ENCODE assay signal across 3 cellular contexts in the genomic region with DNA sequence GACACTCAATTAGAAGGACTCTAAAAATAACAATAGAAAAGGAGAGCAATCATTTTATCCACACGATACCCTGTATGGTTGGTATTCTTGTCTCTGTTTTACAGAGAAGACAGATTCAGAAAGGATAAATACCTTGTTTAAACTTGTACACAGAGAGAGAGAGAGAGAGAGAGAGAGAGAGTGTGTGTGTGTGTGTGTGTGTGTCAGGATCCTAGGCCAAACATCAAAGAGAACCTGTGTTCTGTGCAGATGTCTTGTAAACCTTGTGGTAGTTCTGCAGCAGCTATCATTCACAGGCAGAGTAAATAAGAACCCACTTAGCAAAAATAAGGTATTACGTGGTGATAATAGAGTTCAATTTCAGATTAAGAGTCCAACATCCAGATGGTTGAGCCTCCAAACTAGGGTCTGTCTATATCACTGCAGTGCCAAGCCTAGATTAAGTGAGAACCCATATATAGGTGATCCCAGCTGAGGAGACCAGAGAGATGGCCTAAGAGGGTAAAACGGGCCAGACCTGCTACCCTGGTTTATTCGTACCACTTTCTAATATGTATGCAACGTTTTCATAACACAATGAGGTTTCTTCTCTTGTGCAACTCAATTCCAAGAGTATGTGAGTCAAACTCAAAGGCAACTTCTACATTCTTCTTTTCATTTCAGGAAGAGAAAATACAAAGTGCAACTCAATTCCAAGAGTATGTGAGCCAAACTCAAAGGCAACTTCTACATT.
A peak's percentile ranks its signal among the peaks of the same experiment; 100 is the strongest.
TF ChIP-seq lines count a peak whose summit lies in the region.

No MANE protein-coding gene starts in this region.

TF ChIP-seq in SK-N-SH, 30 proteins besides CTCF, POLR2A, EP300 and RAD21:
- TF ChIP-seq YY1 (IDR thresholded peaks at IDR 0.05; ENCODE audit: low read depth) = no peak
- TF ChIP-seq, protein P1, sequence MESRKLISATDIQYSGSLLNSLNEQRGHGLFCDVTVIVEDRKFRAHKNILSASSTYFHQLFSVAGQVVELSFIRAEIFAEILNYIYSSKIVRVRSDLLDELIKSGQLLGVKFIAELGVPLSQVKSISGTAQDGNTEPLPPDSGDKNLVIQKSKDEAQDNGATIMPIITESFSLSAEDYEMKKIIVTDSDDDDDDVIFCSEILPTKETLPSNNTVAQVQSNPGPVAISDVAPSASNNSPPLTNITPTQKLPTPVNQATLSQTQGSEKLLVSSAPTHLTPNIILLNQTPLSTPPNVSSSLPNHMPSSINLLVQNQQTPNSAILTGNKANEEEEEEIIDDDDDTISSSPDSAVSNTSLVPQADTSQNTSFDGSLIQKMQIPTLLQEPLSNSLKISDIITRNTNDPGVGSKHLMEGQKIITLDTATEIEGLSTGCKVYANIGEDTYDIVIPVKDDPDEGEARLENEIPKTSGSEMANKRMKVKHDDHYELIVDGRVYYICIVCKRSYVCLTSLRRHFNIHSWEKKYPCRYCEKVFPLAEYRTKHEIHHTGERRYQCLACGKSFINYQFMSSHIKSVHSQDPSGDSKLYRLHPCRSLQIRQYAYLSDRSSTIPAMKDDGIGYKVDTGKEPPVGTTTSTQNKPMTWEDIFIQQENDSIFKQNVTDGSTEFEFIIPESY (IDR thresholded peaks at IDR 0.05; ENCODE audit: borderline replicate concordance, low read depth) = no peak
- no peak for TF ChIP-seq NFIC (IDR thresholded peaks at IDR 0.05; ENCODE audit: borderline replicate concordance)
- TF ChIP-seq MEF2A (IDR thresholded peaks at IDR 0.05; ENCODE audit: borderline replicate concordance, low read depth) = no peak
- TF ChIP-seq FOXJ3 (CRISPR knock-in tag; IDR thresholded peaks at IDR 0.05) = no peak
- TF ChIP-seq GABPA (IDR thresholded peaks at IDR 0.05; ENCODE audit: low read depth) = no peak

TF ChIP-seq in SK-N-SH treated with all-trans-retinoic acid at 6 μM for 48 hours, 23 proteins besides CTCF, POLR2A, EP300 and RAD21:
- no peak for TF ChIP-seq ZFP3 (CRISPR knock-in tag; IDR thresholded peaks at IDR 0.05)
- no peak for TF ChIP-seq BACH2 (CRISPR knock-in tag; IDR thresholded peaks at IDR 0.05; ENCODE audit: borderline replicate concordance)
- TF ChIP-seq CSDC2 (CRISPR knock-in tag; IDR thresholded peaks at IDR 0.05) = no peak
- no peak for TF ChIP-seq ZC3H10 (CRISPR knock-in tag; IDR thresholded peaks at IDR 0.05)
- TF ChIP-seq ZNF70 (CRISPR knock-in tag; IDR thresholded peaks at IDR 0.05) = no peak
- TF ChIP-seq ZNF565 (CRISPR knock-in tag; conservative IDR thresholded peaks at IDR 0.05; ENCODE audit: low read depth) = no peak
- TF ChIP-seq, protein P2, sequence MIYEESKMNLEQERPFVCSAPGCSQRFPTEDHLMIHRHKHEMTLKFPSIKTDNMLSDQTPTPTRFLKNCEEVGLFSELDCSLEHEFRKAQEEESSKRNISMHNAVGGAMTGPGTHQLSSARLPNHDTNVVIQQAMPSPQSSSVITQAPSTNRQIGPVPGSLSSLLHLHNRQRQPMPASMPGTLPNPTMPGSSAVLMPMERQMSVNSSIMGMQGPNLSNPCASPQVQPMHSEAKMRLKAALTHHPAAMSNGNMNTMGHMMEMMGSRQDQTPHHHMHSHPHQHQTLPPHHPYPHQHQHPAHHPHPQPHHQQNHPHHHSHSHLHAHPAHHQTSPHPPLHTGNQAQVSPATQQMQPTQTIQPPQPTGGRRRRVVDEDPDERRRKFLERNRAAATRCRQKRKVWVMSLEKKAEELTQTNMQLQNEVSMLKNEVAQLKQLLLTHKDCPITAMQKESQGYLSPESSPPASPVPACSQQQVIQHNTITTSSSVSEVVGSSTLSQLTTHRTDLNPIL (CRISPR knock-in tag; IDR thresholded peaks at IDR 0.05; ENCODE audit: low read depth) = no peak
- no peak for TF ChIP-seq ISL1 (CRISPR knock-in tag; IDR thresholded peaks at IDR 0.05)
- TF ChIP-seq ESRRG (CRISPR knock-in tag; IDR thresholded peaks at IDR 0.05) = no peak
- no peak for TF ChIP-seq PPARA (CRISPR knock-in tag; IDR thresholded peaks at IDR 0.05; ENCODE audit: borderline replicate concordance)
- no peak for TF ChIP-seq SNAI2 (CRISPR knock-in tag; IDR thresholded peaks at IDR 0.05)
- no peak for TF ChIP-seq ARNTL (CRISPR knock-in tag; IDR thresholded peaks at IDR 0.05; ENCODE audit: borderline replicate concordance, low read depth)
- no peak for TF ChIP-seq RARB (CRISPR knock-in tag; IDR thresholded peaks at IDR 0.05)
- TF ChIP-seq, protein P3, sequence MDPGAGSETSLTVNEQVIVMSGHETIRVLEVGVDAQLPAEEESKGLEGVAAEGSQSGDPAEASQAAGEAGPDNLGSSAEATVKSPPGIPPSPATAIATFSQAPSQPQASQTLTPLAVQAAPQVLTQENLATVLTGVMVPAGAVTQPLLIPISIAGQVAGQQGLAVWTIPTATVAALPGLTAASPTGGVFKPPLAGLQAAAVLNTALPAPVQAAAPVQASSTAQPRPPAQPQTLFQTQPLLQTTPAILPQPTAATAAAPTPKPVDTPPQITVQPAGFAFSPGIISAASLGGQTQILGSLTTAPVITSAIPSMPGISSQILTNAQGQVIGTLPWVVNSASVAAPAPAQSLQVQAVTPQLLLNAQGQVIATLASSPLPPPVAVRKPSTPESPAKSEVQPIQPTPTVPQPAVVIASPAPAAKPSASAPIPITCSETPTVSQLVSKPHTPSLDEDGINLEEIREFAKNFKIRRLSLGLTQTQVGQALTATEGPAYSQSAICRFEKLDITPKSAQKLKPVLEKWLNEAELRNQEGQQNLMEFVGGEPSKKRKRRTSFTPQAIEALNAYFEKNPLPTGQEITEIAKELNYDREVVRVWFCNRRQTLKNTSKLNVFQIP (CRISPR knock-in tag; IDR thresholded peaks at IDR 0.05; ENCODE audit: borderline replicate concordance, low read depth) = no peak

TF ChIP-seq in IMR-90, 13 proteins besides CTCF, POLR2A, EP300 and RAD21:
- TF ChIP-seq MXI1 (IDR thresholded peaks at IDR 0.05; ENCODE audit: borderline replicate concordance, low read depth, low read length) = no peak
- TF ChIP-seq CEBPB (IDR thresholded peaks at IDR 0.05; ENCODE audit: low read depth, low read length) = peak; percentile 66
TF ChIP-seq in IMR-90: peak in this region for 1.
